In genomic region chr12:111368291-111368683, GRCh38 we compare ENCODE assay signal across 8 cellular contexts. TPM values are rescaled to one million over a fixed set of nuclear protein-coding genes. Genes with fewer than 3 reads are reported as not detected.
A peak's percentile ranks its signal among the peaks of the same experiment; 100 is the strongest.
DNase-seq lines count a peak whose midpoint lies in the region; ATAC-seq, FAIRE-seq and TF ChIP-seq lines count a peak whose summit lies in the region.

No MANE protein-coding gene starts in this region.

- no peak overlapping the region for H3K27ac ChIP-seq in ACC112 (ENCODE audit: low read depth, low read length)
- no peak overlapping the region for H3K27ac ChIP-seq in iPS-18a (ENCODE audit: low read length)

- H3K79me2 ChIP-seq in ACC112 (ENCODE audit: control insufficient read depth, insufficient read depth, low read length, unreplicated experiment) = peaks cover 4% of the 10 kb centered on the region

- peak overlapping the region; percentile 68 for H3K4me3 Mint-ChIP-seq in activated naive CD8-positive, alpha-beta T cell treated with anti-CD3 and anti-CD28 coated beads for 36 hours
- H3K4me3 Mint-ChIP-seq in stimulated activated naive CD8-positive, alpha-beta T cell treated with anti-CD3 and anti-CD28 coated beads, Interleukin-15, amount 100 ng/mL, for 72 hours = peak overlapping the region; percentile 75 to 87

- H3K36me3 ChIP-seq in ACC112 (ENCODE audit: insufficient read depth, low read length) = no peaks in the 10 kb centered on the region
- H3K36me3 ChIP-seq in iPS-18a (ENCODE audit: control insufficient read depth, low read depth, low read length) = peaks cover 4% of the 10 kb centered on the region

- H3K27me3 Mint-ChIP-seq in activated naive CD8-positive, alpha-beta T cell treated with anti-CD3 and anti-CD28 coated beads for 36 hours = no peaks in the 10 kb centered on the region
- H3K27me3 Mint-ChIP-seq in stimulated activated naive CD8-positive, alpha-beta T cell treated with anti-CD3 and anti-CD28 coated beads, Interleukin-15, amount 100 ng/mL, for 72 hours = no peaks in the 10 kb centered on the region

- peak overlapping the region; percentile 61 for H3K9ac ChIP-seq in iPS-18a (ENCODE audit: low read length)

- H3K4me1 Mint-ChIP-seq in activated naive CD8-positive, alpha-beta T cell treated with anti-CD3 and anti-CD28 coated beads for 36 hours = peaks cover 14% of the 10 kb centered on the region
- H3K4me1 Mint-ChIP-seq in stimulated activated naive CD8-positive, alpha-beta T cell treated with anti-CD3 and anti-CD28 coated beads, Interleukin-15, amount 100 ng/mL, for 72 hours = peaks cover 20% of the 10 kb centered on the region

- H3K27me3 ChIP-seq in ACC112 (ENCODE audit: insufficient read depth, low read length) (no peaks in the 10 kb centered on the region), iPS-18a (ENCODE audit: control insufficient read depth, insufficient read depth, low read length) (peaks cover 23% of the 10 kb centered on the region)

- FAIRE-seq in urothelium cell line (lab: Jason Lieb, UNC) = no peak

- no peaks in the 10 kb centered on the region for H3K9me3 ChIP-seq in iPS-18a (ENCODE audit: control insufficient read depth, low read depth, low read length)

- no peak overlapping the region for H3K27ac Mint-ChIP-seq in activated naive CD8-positive, alpha-beta T cell treated with anti-CD3 and anti-CD28 coated beads for 36 hours
- H3K27ac Mint-ChIP-seq in stimulated activated naive CD8-positive, alpha-beta T cell treated with anti-CD3 and anti-CD28 coated beads, Interleukin-15, amount 100 ng/mL, for 72 hours = no peak overlapping the region

- H2AFZ ChIP-seq in ACC112 (ENCODE audit: low read length, unreplicated experiment) = peak overlapping the region; percentile 77

- no peak for ATAC-seq in stimulated activated naive CD8-positive, alpha-beta T cell treated with anti-CD3 and anti-CD28 coated beads, Interleukin-15, amount 100 ng/mL, for 72 hours

- TF ChIP-seq CTCF in HFF-Myc (IDR thresholded peaks at IDR 0.05; ENCODE audit: low read depth, low read length, missing control alignments) = no peak
- no peak for TF ChIP-seq CTCF in GM13976 (IDR thresholded peaks at IDR 0.05; ENCODE audit: borderline replicate concordance, control extremely low read depth, extremely low read depth, insufficient read depth, missing control alignments)

- no peaks in the 10 kb centered on the region for H3K36me3 Mint-ChIP-seq in activated naive CD8-positive, alpha-beta T cell treated with anti-CD3 and anti-CD28 coated beads for 36 hours

- H3K9me3 Mint-ChIP-seq in activated naive CD8-positive, alpha-beta T cell treated with anti-CD3 and anti-CD28 coated beads for 36 hours = no peaks in the 10 kb centered on the region
- H3K9me3 Mint-ChIP-seq in stimulated activated naive CD8-positive, alpha-beta T cell treated with anti-CD3 and anti-CD28 coated beads, Interleukin-15, amount 100 ng/mL, for 72 hours = no peaks in the 10 kb centered on the region

- in situ Hi-C loops in GM13976 (cut with MboI; ENCODE audit: low sequenced_read_pairs, unreplicated experiment) = no loop called here

- H3K4me3 ChIP-seq in ACC112 (ENCODE audit: low read depth, low read length) = peak overlapping the region; percentile 95
- peak overlapping the region; percentile 65 for H3K4me3 ChIP-seq in HFF-Myc (replicated peaks; ENCODE audit: low read depth, low read length)
- H3K4me3 ChIP-seq in iPS-18a (ENCODE audit: low read length) = peak overlapping the region; percentile 86

- no peak for DNase-seq in HFF-Myc (ENCODE audit: extremely low read depth, low read depth)
- no peak for DNase-seq in activated naive CD8-positive, alpha-beta T cell treated with anti-CD3 and anti-CD28 coated beads for 36 hours
- peak in 1 of 2 donors; percentile 7 for DNase-seq in stimulated activated naive CD8-positive, alpha-beta T cell treated with anti-CD3 and anti-CD28 coated beads, Interleukin-15, amount 100 ng/mL, for 72 hours
- DNase-seq in urothelium cell line (ENCODE audit: low spot score) = no peak
- no peak for DNase-seq in GM13976 (ENCODE audit: low spot score)
- no peak for DNase-seq in GF-D8 (lab: John Stamatoyannopoulos, UW)

- H3K4me1 ChIP-seq in ACC112 (ENCODE audit: control insufficient read depth, insufficient read depth, low read length, unreplicated experiment) (peaks cover 23% of the 10 kb centered on the region), iPS-18a (ENCODE audit: control insufficient read depth, low read depth, low read length) (peaks cover 6% of the 10 kb centered on the region)

RNA-seq across cellular contexts. Expression of gene PHETA1, which starts 0.6 kb away (rescaled TPM):
- 1 to 10 TPM; 2.0 to 2.4 TPM for total RNA-seq in activated naive CD8-positive, alpha-beta T cell treated with anti-CD3 and anti-CD28 coated beads for 36 hours

RNA-seq across cellular contexts. Expression of gene SH2B3, which starts 37.4 kb away (rescaled TPM):
- 10 to 100 TPM; 58.5 to 59.4 TPM for total RNA-seq in activated naive CD8-positive, alpha-beta T cell treated with anti-CD3 and anti-CD28 coated beads for 36 hours
